27 cellular contexts compared by ENCODE assay signal in the genomic region with DNA sequence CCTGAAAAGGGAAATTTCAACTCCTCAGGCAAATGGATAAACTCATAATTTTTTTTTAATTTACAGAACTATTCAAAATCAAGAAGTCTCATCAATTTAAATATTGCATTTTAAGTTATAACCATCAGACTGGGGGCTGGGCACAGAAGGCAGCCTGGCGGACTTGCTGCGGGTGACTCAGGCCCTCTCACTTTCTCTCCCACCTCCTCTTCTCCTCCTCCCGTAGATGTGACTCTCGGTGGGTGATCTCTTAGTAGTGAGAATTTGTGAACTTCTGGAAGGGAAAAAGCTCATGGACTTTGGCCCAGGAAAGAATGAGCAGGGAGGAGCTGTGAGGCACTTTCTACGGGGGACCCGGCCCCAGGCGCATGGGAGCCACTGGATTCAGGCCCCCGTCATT. TPM values are rescaled to one million over a fixed set of nuclear protein-coding genes. Genes with fewer than 3 reads are reported as not detected.
DNase-seq lines count a peak whose midpoint lies in the region; ATAC-seq and TF ChIP-seq lines count a peak whose summit lies in the region.
"Had no signal": no experiment of that assay in that cellular context is flagged by ENCODE, and none has a peak within 500 bp of the region (broad histone marks: within the 10 kb centered on the region; RNA-seq: fewer than 3 reads in every experiment).

No MANE protein-coding gene starts in this region.

- ATAC-seq in right cardiac atrium (no peak), GM21737 (IDR thresholded peaks at IDR 0.05; ENCODE audit: unreplicated experiment) (no peak)
- ATAC-seq: effector memory CD8-positive, alpha-beta T cell; left ventricle myocardium superior; stimulated activated effector memory CD8-positive, alpha-beta T cell treated with anti-CD3 and anti-CD28 coated beads, Interleukin-12 subunit alpha, Interleukin-12 subunit beta, amount 100 ng/mL, for 72 hours had no signal

- no peaks in the 10 kb centered on the region; the same call in 1 of the 2 replicates for H3K9me3 ChIP-seq in AG04450 (ENCODE audit: control insufficient read depth, insufficient read depth, low read length)
- no peaks in the 10 kb centered on the region for H3K9me3 ChIP-seq in GM23248 (ENCODE audit: low read depth)
- H3K9me3 ChIP-seq in skeletal muscle tissue (ENCODE audit: control insufficient read depth in 3 of 3, low read length in 3 of 3), result no peaks in the 10 kb centered on the region
- H3K9me3 ChIP-seq in right cardiac atrium (ENCODE audit: control insufficient read depth, low read length), result no peaks in the 10 kb centered on the region
- H3K9me3 ChIP-seq: HAP-1, neutrophil, Peyer's patch, sigmoid colon, SJCRH30 had no signal

- no peaks in the 10 kb centered on the region for H3K9me2 ChIP-seq in GM23248 (ENCODE audit: insufficient read depth)

- H3K4me2 ChIP-seq in GM23248 (ENCODE audit: unreplicated experiment), result peak overlapping the region; percentile 78

- H3K79me2 ChIP-seq in GM23248 (ENCODE audit: insufficient read depth), result no peaks in the 10 kb centered on the region

- intact Hi-C loops in right cardiac atrium (cut with DNase I), result no loop called here

- in situ Hi-C loops in GM23248 (cut with MboI), result no loop called here

- POLR2A ChIA-PET in AG04450 (lab: Yijun Ruan, JAX), result interaction anchor here (0.5 kb wide), 1 partner anchor 185 kb away, joined by 3 read pairs; no protein-coding TSS in a partner anchor

- H3K27me3 ChIP-seq in AG04450 (ENCODE audit: control insufficient read depth, insufficient read depth, low read length) (no peaks in the 10 kb centered on the region), GM23248 (replicated peaks; ENCODE audit: insufficient read depth) (no peaks in the 10 kb centered on the region), skeletal muscle tissue (ENCODE audit: control insufficient read depth in 3 of 3, insufficient read depth in 3 of 3, low read length in 3 of 3) (peaks cover 0 to 11% (median 8%) of the 10 kb centered on the region in 3 donors), right cardiac atrium (ENCODE audit: control insufficient read depth, insufficient read depth) (no peaks in the 10 kb centered on the region)
- H3K27me3 ChIP-seq: foreskin keratinocyte, Peyer's patch, sigmoid colon had no signal

- H3K9ac ChIP-seq in GM23248 (peak overlapping the region; percentile 87), skeletal muscle tissue (ENCODE audit: low read depth in 1 of 3, low read length in 3 of 3) (no peak overlapping the region)

- H3K4me1 ChIP-seq in GM23248 (ENCODE audit: insufficient read depth), result peaks cover 39% of the 10 kb centered on the region
- peaks cover 5 to 7% (median 6%) of the 10 kb centered on the region in 3 donors for H3K4me1 ChIP-seq in skeletal muscle tissue (ENCODE audit: control insufficient read depth in 3 of 3, insufficient read depth in 3 of 3, low read length in 3 of 3)
- H3K4me1 ChIP-seq in right cardiac atrium (ENCODE audit: control insufficient read depth, insufficient read depth, low read length), result no peaks in the 10 kb centered on the region
- H3K4me1 ChIP-seq: HAP-1, Peyer's patch, sigmoid colon, SJCRH30 had no signal

- DNase-seq in AG04450 (ENCODE audit: low read depth, low spot score) (no peak), GM23248 (peak; percentile 92), fibroblast of gingiva (ENCODE audit: low read depth) (peak; percentile 22), right cardiac atrium (no peak)
- DNase-seq in activated T-cell treated with anti-CD3 and anti-CD28 coated beads, Interleukin-2, amount 50 U/mL, for 1 hour, result no peak
- DNase-seq in activated effector memory CD4-positive, alpha-beta T cell treated with Interleukin-2 at 50 U/mL for 16 hours, result no peak
- DNase-seq: activated CD4-positive, alpha-beta T cell treated with anti-CD3 and anti-CD28 coated beads, Interleukin-2, amount 10 ng/mL, durations not matched to agents 24 days and 14 days; activated gamma-delta T cell; activated naive CD8-positive, alpha-beta T cell treated with anti-CD3 and anti-CD28 coated beads, Interleukin-2, amount 10 ng/mL, durations not matched to agents 7 days and 5 days; effector memory CD8-positive, alpha-beta T cell; Kasumi-1; left ventricle myocardium superior; MV-4-11; NCI-H146; NCI-H345; Peyer's patch; SJCRH30 had no signal

- CTCF ChIA-PET in AG04450 (lab: Charles Lee), result interaction anchor here (0.5 kb wide), 1 partner anchor 1403 kb away, joined by 3 read pairs; no protein-coding TSS in a partner anchor

- peak overlapping the region; percentile 88 for H3K27ac ChIP-seq in AG04450 (ENCODE audit: low read depth, low read length)
- peak overlapping the region; percentile 98 for H3K27ac ChIP-seq in GM23248
- H3K27ac ChIP-seq in skeletal muscle tissue (ENCODE audit: low read depth, low read length), result peak overlapping the region; percentile 77
- H3K27ac ChIP-seq in right cardiac atrium (ENCODE audit: low read length), result no peak overlapping the region
- H3K27ac ChIP-seq: neutrophil, Peyer's patch, sigmoid colon, SJCRH30 had no signal

- peaks cover 33% of the 10 kb centered on the region for H3F3A ChIP-seq in GM23248 (ENCODE audit: insufficient read depth)

- 1 to 2% methylated on average over 8 of the region's 8 CpGs for WGBS in GM23248 (ENCODE audit: low coverage in 1 of 2, low lambda C conversion rate in 2 of 2, missing lambda C conversion rate in 2 of 2), 2 experiments
- 71% methylated on average over 8 of the region's 8 CpGs for WGBS in right cardiac atrium

- peak overlapping the region; percentile 61 for H2AFZ ChIP-seq in GM23248

- H3K4me3 ChIP-seq in AG04450 (ENCODE audit: low read depth, low read length), result no peak overlapping the region
- H3K4me3 ChIP-seq in GM23248, result peak overlapping the region; percentile 50
- no peak overlapping the region for H3K4me3 ChIP-seq in skeletal muscle tissue (ENCODE audit: low read length in 3 of 3)
- no peak overlapping the region for H3K4me3 ChIP-seq in right cardiac atrium (ENCODE audit: low read length)
- H3K4me3 ChIP-seq: coronary artery, HAP-1, Peyer's patch, sigmoid colon, SJCRH30 had no signal

- H3K36me3 ChIP-seq in GM23248 (ENCODE audit: low read depth), result no peaks in the 10 kb centered on the region
- H3K36me3 ChIP-seq in skeletal muscle tissue (ENCODE audit: control insufficient read depth in 3 of 3, insufficient read depth in 3 of 3, low read length in 3 of 3), result no peaks in the 10 kb centered on the region
- H3K36me3 ChIP-seq: HAP-1, neutrophil, Peyer's patch, sigmoid colon, SJCRH30 had no signal

- no peaks in the 10 kb centered on the region for H4K20me1 ChIP-seq in GM23248 (ENCODE audit: insufficient read depth)

- no peak for TF ChIP-seq CTCF in AG04450 (IDR thresholded peaks at IDR 0.05; ENCODE audit: low read depth, low read length)

RNA-seq across cellular contexts. Expression of gene CLIC6, which starts 32.9 kb away (rescaled TPM):
- 0.02 TPM in 1 of 2 replicates, not detected in the other for polyA plus RNA-seq in AG04450 (2011; rRNA removed)
- not detected in 2 replicates for polyA minus RNA-seq in AG04450 (2011; rRNA and poly(A)+ RNA removed)
- not detected in 2 replicates for total RNA-seq in GM23248 (2014; rRNA removed; shearing (Covaris generic))
- 0.08 TPM in 1 of 2 replicates, not detected in the other for polyA plus RNA-seq in GM23248 (2016; fragmentation: Nextera tagmentation; extraction: Ambion mirVana)
- total RNA-seq in skeletal muscle tissue, result under 0.01 TPM
- total RNA-seq in right cardiac atrium, result 10 to 100 TPM in 3 of 4 donors, 1 to 10 TPM in 1; 7.1 to 13.7 (median 12.8) TPM
- polyA plus RNA-seq in right cardiac atrium, result 6.1 TPM
- total RNA-seq: activated CD4-positive, alpha-beta T cell treated with anti-CD3 and anti-CD28 coated beads, Interleukin-2, amount 10 ng/mL, durations not matched to agents 24 days and 14 days; myocyte; SJCRH30 had no signal
- polyA plus RNA-seq: keratinocyte had no signal

Comparison
In these comparisons a context has a peak if more than half of its experiments do, and no peak if none do; other contexts are left out.
1. DNase-seq: peak in GM23248 (single experiment) and fibroblast of gingiva (single experiment); none in AG04450 (single experiment), activated T-cell treated with anti-CD3 and anti-CD28 coated beads, Interleukin-2, amount 50 U/mL, for 1 hour (single experiment), right cardiac atrium (0 of 3) and activated effector memory CD4-positive, alpha-beta T cell treated with Interleukin-2 at 50 U/mL for 16 hours (single experiment).